ENCODE assay signal across 8 cellular contexts in genomic region chr5:134523543-134524136, GRCh38. TPM values are rescaled to one million over a fixed set of nuclear protein-coding genes. Genes with fewer than 3 reads are reported as not detected.
A peak's percentile ranks its signal among the peaks of the same experiment; 100 is the strongest.
DNase-seq lines count a peak whose midpoint lies in the region; ATAC-seq and TF ChIP-seq lines count a peak whose summit lies in the region.

No MANE protein-coding gene starts in this region.

- DNase-seq in MM.1S = peak; percentile 20
- no peak for DNase-seq in coronary artery (ENCODE audit: low spot score)
- DNase-seq in natural killer cell treated with Interleukin-12 subunit alpha and Interleukin-12 subunit beta and Interleukin-15 and Interleukin-18, amount 100 ng/mL, for 72 hours (ENCODE audit: low spot score) = peak; percentile 22
- DNase-seq in stimulated activated naive CD4-positive, alpha-beta T cell treated with Interleukin-2 at 50 U/mL for 16 hours (lab: John Stamatoyannopoulos, UW) = no peak
- DNase-seq in CD1c-positive myeloid dendritic cell (ENCODE audit: extremely low spot score) = no peak

- peak overlapping the region; percentile 99 for H2AFZ ChIP-seq in MM.1S (ENCODE audit: low read length)

- H3K79me2 ChIP-seq in MM.1S (ENCODE audit: low read length) = peaks cover 17% of the 10 kb centered on the region

- no peak for ATAC-seq in natural killer cell treated with Interleukin-12 subunit alpha and Interleukin-12 subunit beta and Interleukin-15 and Interleukin-18, amount 100 ng/mL, for 72 hours
- ATAC-seq in GM19324 (IDR thresholded peaks at IDR 0.05; ENCODE audit: low FRiP score, unreplicated experiment) = no peak
- ATAC-seq in HG02970 (IDR thresholded peaks at IDR 0.05; ENCODE audit: low FRiP score, unreplicated experiment) = no peak

- no peaks in the 10 kb centered on the region for H3K27me3 ChIP-seq in BLaER1
- H3K27me3 ChIP-seq in MM.1S (replicated peaks; ENCODE audit: insufficient read depth, low read length) = peaks cover 18% of the 10 kb centered on the region; the same call in 1 of the 2 replicates

- no peaks in the 10 kb centered on the region for H3K27me3 Mint-ChIP-seq in natural killer cell treated with Interleukin-12 subunit alpha and Interleukin-12 subunit beta and Interleukin-15 and Interleukin-18, amount 100 ng/mL, for 72 hours

- H3K4me1 ChIP-seq in BLaER1 (peaks cover 20% of the 10 kb centered on the region), MM.1S (ENCODE audit: low read length) (0 out of 2 replicates have a peak, but pooled peaks cover 8% of the 10 kb centered on the region)

- peak overlapping the region; percentile 98 for H3K4me3 Mint-ChIP-seq in natural killer cell treated with Interleukin-12 subunit alpha and Interleukin-12 subunit beta and Interleukin-15 and Interleukin-18, amount 100 ng/mL, for 72 hours

- H3K27ac Mint-ChIP-seq in natural killer cell treated with Interleukin-12 subunit alpha and Interleukin-12 subunit beta and Interleukin-15 and Interleukin-18, amount 100 ng/mL, for 72 hours = peak overlapping the region; percentile 66 to 73

- TF ChIP-seq CTCF in MM.1S (IDR thresholded peaks at IDR 0.05; ENCODE audit: low read length) (no peak), coronary artery (IDR thresholded peaks at IDR 0.05) (no peak)

- H3K27ac ChIP-seq in BLaER1 = peak overlapping the region; percentile 92
- peak overlapping the region; percentile 80; the same call in 1 of the 2 replicates for H3K27ac ChIP-seq in MM.1S (ENCODE audit: low read length)
- peak overlapping the region; percentile 96 to 100 for H3K27ac ChIP-seq in coronary artery

- peaks cover 10% of the 10 kb centered on the region; the same call in 1 of the 2 replicates for H4K20me1 ChIP-seq in BLaER1
- H4K20me1 ChIP-seq in MM.1S (ENCODE audit: insufficient read depth, low read length) = no peaks in the 10 kb centered on the region

- no peaks in the 10 kb centered on the region for H3K9me2 ChIP-seq in MM.1S (replicated peaks; ENCODE audit: insufficient read depth, low read length)

- H3K4me2 ChIP-seq in BLaER1 = peak overlapping the region; percentile 91
- peak overlapping the region; percentile 99 for H3K4me2 ChIP-seq in MM.1S (ENCODE audit: low read depth, low read length)

- H3K36me3 Mint-ChIP-seq in natural killer cell treated with Interleukin-12 subunit alpha and Interleukin-12 subunit beta and Interleukin-15 and Interleukin-18, amount 100 ng/mL, for 72 hours = no peaks in the 10 kb centered on the region

- H3K9ac ChIP-seq in BLaER1 = peak overlapping the region; percentile 88
- peak overlapping the region; percentile 93; the same call in 1 of the 2 replicates for H3K9ac ChIP-seq in MM.1S (ENCODE audit: low read length)

- H3K9me3 Mint-ChIP-seq in natural killer cell treated with Interleukin-12 subunit alpha and Interleukin-12 subunit beta and Interleukin-15 and Interleukin-18, amount 100 ng/mL, for 72 hours = no peaks in the 10 kb centered on the region

- peaks cover 32% of the 10 kb centered on the region for H3F3A ChIP-seq in MM.1S (ENCODE audit: insufficient read depth, low read length)

- no peaks in the 10 kb centered on the region for H3K36me3 ChIP-seq in BLaER1
- no peaks in the 10 kb centered on the region for H3K36me3 ChIP-seq in MM.1S (replicated peaks; ENCODE audit: insufficient read depth, low read length)

- no peaks in the 10 kb centered on the region for H3K9me3 ChIP-seq in BLaER1
- H3K9me3 ChIP-seq in MM.1S (replicated peaks; ENCODE audit: insufficient read depth, low read length) = no peaks in the 10 kb centered on the region

- H3K4me3 ChIP-seq in BLaER1 (peak overlapping the region; percentile 92), MM.1S (ENCODE audit: low read length) (peak overlapping the region; percentile 98), coronary artery (peak overlapping the region; percentile 97)

- peaks cover 6 to 14% of the 10 kb centered on the region in 2 donors for H3K4me1 Mint-ChIP-seq in natural killer cell treated with Interleukin-12 subunit alpha and Interleukin-12 subunit beta and Interleukin-15 and Interleukin-18, amount 100 ng/mL, for 72 hours (ENCODE audit: low read depth in 2 of 2)

RNA-seq across cellular contexts. Expression of gene JADE2, which starts 1.8 kb away (rescaled TPM):
- 10 to 100 TPM; 45.2 to 70.8 TPM for total RNA-seq in natural killer cell treated with Interleukin-12 subunit alpha and Interleukin-12 subunit beta and Interleukin-15 and Interleukin-18, amount 100 ng/mL, for 72 hours

Comparison
In these comparisons a context has a peak if more than half of its experiments do, and no peak if none do; other contexts are left out.
1. DNase-seq: peak in MM.1S (single experiment) and natural killer cell treated with Interleukin-12 subunit alpha and Interleukin-12 subunit beta and Interleukin-15 and Interleukin-18, amount 100 ng/mL, for 72 hours (single experiment); none in coronary artery (single experiment), stimulated activated naive CD4-positive, alpha-beta T cell treated with Interleukin-2 at 50 U/mL for 16 hours (single experiment) and CD1c-positive myeloid dendritic cell (single experiment).
2. Peak in every context shown above with its lines, with median percentiles within 50 percentile points of each other: H3K27ac ChIP-seq and H3K4me3 ChIP-seq.